Comparison of ENCODE assay signal across 14 cellular contexts in the genomic region with DNA sequence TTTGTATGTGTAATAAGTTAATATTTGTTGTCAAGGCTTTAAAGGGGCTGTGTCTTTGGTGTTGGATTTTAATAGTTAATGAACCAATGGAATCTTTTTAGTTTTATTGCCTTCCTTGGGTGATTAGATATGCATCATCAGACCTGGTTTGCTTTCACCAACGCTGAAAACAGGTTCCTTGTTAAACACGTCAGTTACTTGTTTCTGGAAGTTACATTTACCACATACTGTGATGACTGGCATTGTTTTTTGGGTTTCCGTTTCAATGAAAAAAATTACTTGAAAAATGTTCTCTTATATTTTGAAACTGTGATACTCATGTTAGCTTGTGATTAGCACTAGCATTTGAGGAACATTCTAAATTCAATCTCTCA. TPM values are rescaled to one million over a fixed set of nuclear protein-coding genes. Genes with fewer than 3 reads are reported as not detected.
DNase-seq lines count a peak whose midpoint lies in the region; ATAC-seq and TF ChIP-seq lines count a peak whose summit lies in the region.
"Had no signal": no experiment of that assay in that cellular context is flagged by ENCODE, and none has a peak within 500 bp of the region (broad histone marks: within the 10 kb centered on the region; RNA-seq: fewer than 3 reads in every experiment).

No MANE protein-coding gene starts in this region.

- TF ChIP-seq CTCF in DOHH2 (IDR thresholded peaks at IDR 0.05; ENCODE audit: low read depth, low read length, poor library complexity, severe bottlenecking) (no peak), PC-9 (conservative IDR thresholded peaks at IDR 0.05) (no peak)

- CTCF ChIA-PET in PC-9 (lab: Charles Lee) = no interaction called here

- H3K27me3 ChIP-seq in DOHH2 (ENCODE audit: control insufficient read depth, low read length) = no peaks in the 10 kb centered on the region
- H3K27me3 ChIP-seq in PC-9 (ENCODE audit: insufficient read depth, low read depth) = no peaks in the 10 kb centered on the region

- no TSS peak for BruUV-seq in PC-9 (replicated peaks; lab: Mats Ljungman, UMichigan)

- H3K9me3 Mint-ChIP-seq in stimulated activated effector memory CD8-positive, alpha-beta T cell treated with anti-CD3 and anti-CD28 coated beads, Interleukin-12 subunit alpha, Interleukin-12 subunit beta, amount 100 ng/mL, for 72 hours = no peaks in the 10 kb centered on the region

- DNase-seq in T-helper 17 cell (no peak), kidney glomerular epithelial cell (lab: John Stamatoyannopoulos, UW) (peak; percentile 19), PC-9 (no peak), OCI-M1 (lab: John Stamatoyannopoulos, UW) (no peak)
- no peak for DNase-seq in stimulated activated effector memory CD8-positive, alpha-beta T cell treated with anti-CD3 and anti-CD28 coated beads, Interleukin-12 subunit alpha, Interleukin-12 subunit beta, amount 100 ng/mL, for 72 hours (ENCODE audit: low spot score in 2 of 2)
- DNase-seq: activated T-cell treated with anti-CD3 and anti-CD28 coated beads, Interleukin-2, amount 50 U/mL, for 1 hour; DMS53; HCEC 1CT; mesendoderm; NCI-H1092 treated with DMSO at 0.1 percent for 48 hours; nucleus accumbens had no signal

- ATAC-seq in T-helper 17 cell (peak; percentile 63), HG03175 (IDR thresholded peaks at IDR 0.05; ENCODE audit: unreplicated experiment) (no peak), HG02981 (IDR thresholded peaks at IDR 0.05; ENCODE audit: unreplicated experiment) (no peak)
- ATAC-seq in stimulated activated effector memory CD8-positive, alpha-beta T cell treated with anti-CD3 and anti-CD28 coated beads, Interleukin-12 subunit alpha, Interleukin-12 subunit beta, amount 100 ng/mL, for 72 hours = peak; percentile 75

- intact Hi-C loops in PC-9 (cut with micrococcal nuclease; ENCODE audit: unreplicated experiment) = loop anchor here (10.0 kb wide), 1 partner anchor 174 kb away; a partner anchor contains a TSS

- peak overlapping the region; percentile 94 for H3K4me2 ChIP-seq in DOHH2 (ENCODE audit: low read length)
- H3K4me2 ChIP-seq in PC-9 = no peak overlapping the region

- no peak overlapping the region for H3K4me3 Mint-ChIP-seq in T-helper 17 cell
- H3K4me3 Mint-ChIP-seq in stimulated activated effector memory CD8-positive, alpha-beta T cell treated with anti-CD3 and anti-CD28 coated beads, Interleukin-12 subunit alpha, Interleukin-12 subunit beta, amount 100 ng/mL, for 72 hours = no peak overlapping the region

- no peaks in the 10 kb centered on the region for H4K20me1 ChIP-seq in DOHH2 (ENCODE audit: control insufficient read depth, insufficient read depth, low read depth, low read length)
- H4K20me1 ChIP-seq in PC-9 (ENCODE audit: insufficient read depth) = no peaks in the 10 kb centered on the region

- peaks cover 21% of the 10 kb centered on the region for H3K79me2 ChIP-seq in DOHH2 (ENCODE audit: control insufficient read depth, low read length)
- no peaks in the 10 kb centered on the region for H3K79me2 ChIP-seq in PC-9 (ENCODE audit: low read depth)

- H3K4me3 ChIP-seq in DOHH2 (ENCODE audit: low read length) (peak overlapping the region; percentile 55), PC-9 (no peak overlapping the region)

- no peak overlapping the region for H2AFZ ChIP-seq in PC-9

- H3K4me1 Mint-ChIP-seq in T-helper 17 cell = peaks cover 8% of the 10 kb centered on the region
- peaks cover 7% of the 10 kb centered on the region for H3K4me1 Mint-ChIP-seq in stimulated activated effector memory CD8-positive, alpha-beta T cell treated with anti-CD3 and anti-CD28 coated beads, Interleukin-12 subunit alpha, Interleukin-12 subunit beta, amount 100 ng/mL, for 72 hours

- peaks cover 37% of the 10 kb centered on the region for H3F3A ChIP-seq in DOHH2 (ENCODE audit: control insufficient read depth, insufficient read depth)
- no peaks in the 10 kb centered on the region for H3F3A ChIP-seq in PC-9 (ENCODE audit: insufficient read depth, low read depth)

- no peak overlapping the region for H3K27ac Mint-ChIP-seq in T-helper 17 cell
- H3K27ac Mint-ChIP-seq in stimulated activated effector memory CD8-positive, alpha-beta T cell treated with anti-CD3 and anti-CD28 coated beads, Interleukin-12 subunit alpha, Interleukin-12 subunit beta, amount 100 ng/mL, for 72 hours = no peak overlapping the region

- peaks cover 88% of the 10 kb centered on the region for H3K4me1 ChIP-seq in DOHH2 (ENCODE audit: control insufficient read depth, low read length)
- H3K4me1 ChIP-seq in PC-9 (replicated peaks; ENCODE audit: insufficient read depth) = no peaks in the 10 kb centered on the region

- no peaks in the 10 kb centered on the region for H3K36me3 Mint-ChIP-seq in T-helper 17 cell (ENCODE audit: low read depth)
- H3K36me3 Mint-ChIP-seq in stimulated activated effector memory CD8-positive, alpha-beta T cell treated with anti-CD3 and anti-CD28 coated beads, Interleukin-12 subunit alpha, Interleukin-12 subunit beta, amount 100 ng/mL, for 72 hours = no peaks in the 10 kb centered on the region

- POLR2A ChIA-PET in PC-9 (lab: Charles Lee; ENCODE audit: unreplicated experiment) = no interaction called here

- H3K36me3 ChIP-seq in DOHH2 (ENCODE audit: control insufficient read depth, low read length) (no peaks in the 10 kb centered on the region), PC-9 (ENCODE audit: low read depth) (no peaks in the 10 kb centered on the region)

- H3K27me3 Mint-ChIP-seq in T-helper 17 cell = peaks cover 14% of the 10 kb centered on the region

- H3K27ac ChIP-seq in DOHH2 (ENCODE audit: low read depth, low read length) = peak overlapping the region; percentile 98
- H3K27ac ChIP-seq in PC-9 = no peak overlapping the region

- H3K9me2 ChIP-seq in DOHH2 (replicated peaks; ENCODE audit: control insufficient read depth, low read length) (no peaks in the 10 kb centered on the region), PC-9 (ENCODE audit: insufficient read depth) (no peaks in the 10 kb centered on the region)

- no peaks in the 10 kb centered on the region for H3K9me3 ChIP-seq in DOHH2 (ENCODE audit: control insufficient read depth, insufficient read depth, low read length)
- H3K9me3 ChIP-seq in T-helper 17 cell (ENCODE audit: control insufficient read depth, low read length, poor library complexity, severe bottlenecking) = no peaks in the 10 kb centered on the region
- no peaks in the 10 kb centered on the region for H3K9me3 ChIP-seq in PC-9 (ENCODE audit: insufficient read depth, low read depth)

RNA-seq across cellular contexts. Expression of a gene that starts 58.6 kb away (rescaled TPM):
- total RNA-seq in T-helper 17 cell (1 to 10 TPM; 2.3 to 4.6 TPM), PC-9 (2021) (26.2 and 34.5 TPM in 2 replicates)

Comparison
In these comparisons a context has a peak if more than half of its experiments do, and no peak if none do; other contexts are left out.
1. ATAC-seq: peak in T-helper 17 cell (single experiment) and stimulated activated effector memory CD8-positive, alpha-beta T cell treated with anti-CD3 and anti-CD28 coated beads, Interleukin-12 subunit alpha, Interleukin-12 subunit beta, amount 100 ng/mL, for 72 hours (single experiment); none in HG03175 (single experiment) and HG02981 (single experiment).